8 cellular contexts compared by ENCODE assay signal in genomic region chr1:33080373-33080772, GRCh38. TPM values are rescaled to one million over a fixed set of nuclear protein-coding genes. Genes with fewer than 3 reads are reported as not detected.
DNase-seq lines count a peak whose midpoint lies in the region; ATAC-seq and TF ChIP-seq lines count a peak whose summit lies in the region.

No MANE protein-coding gene starts in this region.

- H3K36me3 ChIP-seq in Karpas-422 (ENCODE audit: insufficient read depth, low read length), result no peaks in the 10 kb centered on the region

- H3K4me1 Mint-ChIP-seq in naive thymus-derived CD8-positive, alpha-beta T cell, result peaks cover 21 to 41% (median 33%) of the 10 kb centered on the region in 4 donors

- H3K27me3 Mint-ChIP-seq in naive thymus-derived CD8-positive, alpha-beta T cell, result peaks cover 0 to 3% (median 0%) of the 10 kb centered on the region in 5 donors

- H3K9me3 ChIP-seq in Karpas-422 (ENCODE audit: low read length), result no peaks in the 10 kb centered on the region

- H3K27ac ChIP-seq in Karpas-422 (ENCODE audit: low read length) (no peak overlapping the region), foreskin keratinocyte (no peak overlapping the region)

- H3K36me3 Mint-ChIP-seq in naive thymus-derived CD8-positive, alpha-beta T cell, result peaks cover 0 to 4% (median 0%) of the 10 kb centered on the region in 3 donors

- H3K4me2 ChIP-seq in Karpas-422 (ENCODE audit: low read depth, low read length, poor library complexity, severe bottlenecking), result peak overlapping the region; percentile 76

- ATAC-seq in naive thymus-derived CD8-positive, alpha-beta T cell, result no peak
- ATAC-seq in foreskin keratinocyte, result no peak
- ATAC-seq in HG03378 (IDR thresholded peaks at IDR 0.05; ENCODE audit: unreplicated experiment), result no peak
- ATAC-seq in GM18867 (IDR thresholded peaks at IDR 0.05; ENCODE audit: unreplicated experiment), result no peak

- H3K4me3 ChIP-seq in AG09309 (ENCODE audit: control insufficient read depth, low read depth, low read length) (peak overlapping the region; percentile 92), Karpas-422 (ENCODE audit: low read length) (peak overlapping the region; percentile 63), choroid plexus epithelial cell (ENCODE audit: low read depth, low read length) (peak overlapping the region; percentile 89)

- peak overlapping the region; percentile 58 for H3K9ac ChIP-seq in Karpas-422 (ENCODE audit: low read length)

- no peaks in the 10 kb centered on the region for H3K27me3 ChIP-seq in Karpas-422 (ENCODE audit: low read length)
- H3K27me3 ChIP-seq in foreskin keratinocyte, result no peaks in the 10 kb centered on the region

- H2AFZ ChIP-seq in Karpas-422 (ENCODE audit: low read length), result peak overlapping the region; percentile 82

- no peak for DNase-seq in AG09309 (ENCODE audit: low read depth)
- DNase-seq in Karpas-422, result no peak
- no peak for DNase-seq in choroid plexus epithelial cell (ENCODE audit: low read depth)
- no peak for DNase-seq in naive thymus-derived CD8-positive, alpha-beta T cell
- DNase-seq in foreskin keratinocyte, result no peak
- DNase-seq in superior temporal gyrus (ENCODE audit: extremely low spot score), result no peak

- TF ChIP-seq CTCF in AG09309 (IDR thresholded peaks at IDR 0.05; ENCODE audit: control insufficient read depth, insufficient read depth, low read depth, low read length, missing control alignments) (no peak), choroid plexus epithelial cell (conservative IDR thresholded peaks at IDR 0.05; ENCODE audit: low read depth, low read length) (no peak), foreskin keratinocyte (conservative IDR thresholded peaks at IDR 0.05) (no peak)

- no peaks in the 10 kb centered on the region for H3K9me2 ChIP-seq in Karpas-422 (replicated peaks; ENCODE audit: insufficient read depth, low read length)

- no peaks in the 10 kb centered on the region for H4K20me1 ChIP-seq in Karpas-422 (ENCODE audit: insufficient read depth, low read depth, low read length)

- H3K79me2 ChIP-seq in Karpas-422 (ENCODE audit: low read length), result no peaks in the 10 kb centered on the region

- H3K9me3 Mint-ChIP-seq in naive thymus-derived CD8-positive, alpha-beta T cell, result no peaks in the 10 kb centered on the region

- peak overlapping the region; percentile 73 to 90 (median 88) for H3K4me3 Mint-ChIP-seq in naive thymus-derived CD8-positive, alpha-beta T cell

- H3K4me1 ChIP-seq in Karpas-422 (ENCODE audit: low read length) (peaks cover 14% of the 10 kb centered on the region), foreskin keratinocyte (no peaks in the 10 kb centered on the region)

- POLR2A ChIA-PET in naive thymus-derived CD8-positive, alpha-beta T cell (lab: Charles Lee), result interaction anchor here (0.6 to 2.3 kb wide), 8 partner anchors 8 to 966 kb away, joined by 3 to 16 read pairs (median 6); partner anchors contain the start of genes RBBP4 and RNF19B

- H3K27ac Mint-ChIP-seq in naive thymus-derived CD8-positive, alpha-beta T cell, result peak overlapping the region; percentile 45 to 94 (median 90)

RNA-seq across cellular contexts. Expression of gene AZIN2, which starts 0.6 kb away (rescaled TPM):
- total RNA-seq in Karpas-422 (2014; rRNA removed; shearing (Covaris generic); ENCODE audit: low replicate concordance), result 0.30 and 1.8 TPM in 2 replicates
- total RNA-seq in naive thymus-derived CD8-positive, alpha-beta T cell, result 10 to 100 TPM; 10.6 to 11.3 TPM
- polyA plus RNA-seq in naive thymus-derived CD8-positive, alpha-beta T cell, result 10 to 100 TPM in 1 of 3 donors, 1 to 10 TPM in 2; 5.9 to 11.1 (median 7.8) TPM
- total RNA-seq in foreskin keratinocyte, result 2.4 and 4.8 TPM in 2 replicates
- 3.1 and 3.4 TPM in 2 replicates for polyA plus RNA-seq in foreskin keratinocyte

RNA-seq across cellular contexts. Expression of gene AK2, which starts 43.7 kb away (rescaled TPM):
- 145 and 287 TPM in 2 replicates for total RNA-seq in Karpas-422 (2014; rRNA removed; shearing (Covaris generic); ENCODE audit: low replicate concordance)
- 10 to 100 TPM; 89.2 to 94.6 TPM for total RNA-seq in naive thymus-derived CD8-positive, alpha-beta T cell
- 100 to 1,000 TPM; 119 to 128 (median 126) TPM for polyA plus RNA-seq in naive thymus-derived CD8-positive, alpha-beta T cell
- 177 and 204 TPM in 2 replicates for total RNA-seq in foreskin keratinocyte
- polyA plus RNA-seq in foreskin keratinocyte, result 159 and 195 TPM in 2 replicates
